12 cellular contexts compared by ENCODE assay signal in the genomic region with DNA sequence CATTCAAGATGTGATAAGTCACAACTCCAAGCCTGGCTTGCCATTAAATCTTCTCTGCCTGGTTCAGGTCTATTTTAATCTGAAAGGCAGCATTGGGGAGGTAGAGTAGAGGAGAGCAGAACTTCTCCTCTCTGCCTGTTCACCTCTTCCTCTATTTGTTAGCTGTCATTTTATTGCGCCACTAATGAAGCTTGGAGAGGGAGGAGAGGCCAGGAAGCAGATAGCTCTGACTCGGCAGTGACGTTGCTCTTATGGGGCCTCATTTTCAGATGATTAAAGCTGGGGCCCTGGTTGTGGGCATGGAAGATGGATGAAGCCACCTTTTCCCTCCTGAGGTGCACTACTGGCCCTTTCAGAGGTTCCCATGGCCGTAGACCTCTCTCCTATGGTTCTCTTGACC.
"Had no signal": no experiment of that assay in that cellular context is flagged by ENCODE, and none has a peak within 500 bp of the region (broad histone marks: within the 10 kb centered on the region; RNA-seq: fewer than 3 reads in every experiment).

No MANE protein-coding gene starts in this region.

- H3K27ac ChIP-seq: adrenal gland, colonic mucosa, esophagus squamous epithelium had no signal

- DNase-seq: activated CD4-positive, alpha-beta T cell treated with anti-CD3 and anti-CD28 coated beads, Interleukin-2, amount 50 U/mL, for 1 hour; activated T-cell treated with anti-CD3 and anti-CD28 coated beads for 4 hours; adrenal gland; central memory CD4-positive, alpha-beta T cell; colonic mucosa; esophagus squamous epithelium; foreskin fibroblast; hippocampal formation; left ventricle myocardium superior; mesenchymal stem cell; nucleus accumbens; T-helper 17 cell had no signal

- H3K27me3 ChIP-seq: adrenal gland, colonic mucosa, esophagus squamous epithelium had no signal

- H3K4me3 ChIP-seq: adrenal gland, colonic mucosa, esophagus squamous epithelium had no signal

- H3K36me3 ChIP-seq: adrenal gland, colonic mucosa, esophagus squamous epithelium had no signal
